24 cellular contexts compared by ENCODE assay signal in genomic region chr2:238790126-238790820, GRCh38. TPM values are rescaled to one million over a fixed set of nuclear protein-coding genes. Genes with fewer than 3 reads are reported as not detected.
DNase-seq lines count a peak whose midpoint lies in the region; TF ChIP-seq lines count a peak whose summit lies in the region.
"Had no signal": no experiment of that assay in that cellular context is flagged by ENCODE, and none has a peak within 500 bp of the region (broad histone marks: within the 10 kb centered on the region; RNA-seq: fewer than 3 reads in every experiment).

No MANE protein-coding gene starts in this region.

- no peaks in the 10 kb centered on the region for H3K36me3 ChIP-seq in H7 (replicated peaks; ENCODE audit: control insufficient read depth, insufficient read depth, low read length)
- no peaks in the 10 kb centered on the region for H3K36me3 ChIP-seq in testis (ENCODE audit: low read depth, missing control alignments)
- H3K36me3 ChIP-seq: brain microvascular endothelial cell, colonic mucosa, lower lobe of right lung, spleen had no signal

- TF ChIP-seq CTCF in foreskin fibroblast (IDR thresholded peaks at IDR 0.05; ENCODE audit: low read depth, low read length) (no peak), testis (IDR thresholded peaks at IDR 0.05) (no peak)

- H3K27me3 ChIP-seq in H7 (ENCODE audit: control insufficient read depth, insufficient read depth, low read length), result no peaks in the 10 kb centered on the region
- H3K27me3 ChIP-seq in testis, result no peaks in the 10 kb centered on the region
- H3K27me3 ChIP-seq: colonic mucosa had no signal

- peak; percentile 79 for DNase-seq in AG20443 (ENCODE audit: low spot score)
- peak; percentile 55 to 85 for DNase-seq in foreskin fibroblast
- peak; percentile 10 for DNase-seq in posterior vena cava (ENCODE audit: low spot score)
- DNase-seq in SKM-1 (lab: John Stamatoyannopoulos, UW; ENCODE audit: unreplicated experiment), result no peak
- no peak for DNase-seq in H7
- no peak for DNase-seq in NCI-H146 (lab: John Stamatoyannopoulos, UW)
- no peak for DNase-seq in testis
- DNase-seq: activated CD4-positive, alpha-beta T cell treated with anti-CD3 and anti-CD28 coated beads, Interleukin-2, amount 50 U/mL, for 4 hours; activated effector memory CD4-positive, alpha-beta T cell treated with Interleukin-2 at 50 U/mL for 16 hours; brain microvascular endothelial cell; colonic mucosa; islet precursor cell; Karpas-422; lower lobe of right lung; MV-4-11; NCI-H187 treated with DMSO at 0.1 percent for 48 hours; NCI-H69; occipital lobe; spleen; stimulated activated CD4-positive, alpha-beta T cell treated with anti-CD3 and anti-CD28 coated beads, Interleukin-4, amount 100 ng/mL, for 24 hours; stimulated activated naive CD8-positive, alpha-beta T cell treated with anti-CD3 and anti-CD28 coated beads, Interleukin-15, Interleukin-2, amounts not matched to agents 100 U/mL and 50 U/mL, for 24 hours; trophoblast cell had no signal

- H3K9me3 ChIP-seq in testis, result no peaks in the 10 kb centered on the region
- H3K9me3 ChIP-seq: A549, colonic mucosa, lower lobe of right lung, spleen had no signal

- no peak for TF ChIP-seq POLR2A in testis (IDR thresholded peaks at IDR 0.05)

- H3K4me1 ChIP-seq in testis, result no peaks in the 10 kb centered on the region
- H3K4me1 ChIP-seq: colonic mucosa, lower lobe of right lung, spleen had no signal

- WGBS in testis, 2 donors, result 63 to 66% methylated on average over 16 of the region's 16 CpGs

- intact Hi-C loops in posterior vena cava (cut with DNase I), result no loop called here
- intact Hi-C loops in testis (cut with DNase I; ENCODE audit: low total_unique reads), result no loop called here

- peak overlapping the region; percentile 44 to 66 for H3K4me3 ChIP-seq in foreskin fibroblast (ENCODE audit: low read depth in 1 of 2, low read length in 2 of 2)
- H3K4me3 ChIP-seq in H7 (ENCODE audit: insufficient read depth, low read depth, low read length), result no peak overlapping the region
- H3K4me3 ChIP-seq in testis, result no peak overlapping the region
- H3K4me3 ChIP-seq: A549, colonic mucosa, lower lobe of right lung, spleen had no signal

- H3K27ac ChIP-seq in angular gyrus (ENCODE audit: low read depth, low read length) (peak overlapping the region; percentile 49), testis (no peak overlapping the region)
- H3K27ac ChIP-seq: A549, brain microvascular endothelial cell, spleen had no signal

RNA-seq across cellular contexts. Expression of gene TWIST2, which starts 57.6 kb away (rescaled TPM):
- 10 to 100 TPM; 18.6 to 23.0 TPM for total RNA-seq in posterior vena cava
- 7.1 and 8.1 TPM in 2 replicates for total RNA-seq in H7 (2014; rRNA removed; shearing (Covaris generic))
- total RNA-seq in testis, result 10 to 100 TPM; 10.3 to 11.3 TPM
- 5.0 TPM for polyA plus RNA-seq in testis (ENCODE audit: insufficient read depth, low read depth, low replicate concordance)

Comparison
In these comparisons a context has a peak if more than half of its experiments do, and no peak if none do; other contexts are left out.
1. DNase-seq: peak in AG20443 (single experiment), foreskin fibroblast (2 of 2) and posterior vena cava (single experiment); none in SKM-1 (single experiment), H7 (single experiment), NCI-H146 (single experiment) and testis (single experiment).
2. H3K4me3 ChIP-seq: peak in foreskin fibroblast (2 of 2); none in H7 (single experiment) and testis (0 of 2).